1 cellular context compared by ENCODE assay signal in genomic region chr14:71408362-71409035, GRCh38.
TF ChIP-seq lines count a peak whose summit lies in the region.

No MANE protein-coding gene starts in this region.

TF ChIP-seq in GM23338, 12 proteins besides CTCF, POLR2A, EP300 and RAD21 (continued from another document):
- no peak for TF ChIP-seq REST (IDR thresholded peaks at IDR 0.05; ENCODE audit: unreplicated experiment)
- no peak for TF ChIP-seq CREB1 (CRISPR knock-in tag; IDR thresholded peaks at IDR 0.05; ENCODE audit: low read depth)
- TF ChIP-seq ZNF114 (CRISPR knock-in tag; IDR thresholded peaks at IDR 0.05): no peak
- no peak for TF ChIP-seq STAT1 (IDR thresholded peaks at IDR 0.05; ENCODE audit: unreplicated experiment)
- no peak for TF ChIP-seq ETS1 (IDR thresholded peaks at IDR 0.05)
- no peak for TF ChIP-seq ZNF462 (CRISPR knock-in tag; IDR thresholded peaks at IDR 0.05)
